18 cellular contexts compared by ENCODE assay signal in genomic region chr1:32032287-32032639, GRCh38. TPM values are rescaled to one million over a fixed set of nuclear protein-coding genes. Genes with fewer than 3 reads are reported as not detected.
DNase-seq lines count a peak whose midpoint lies in the region; ATAC-seq and TF ChIP-seq lines count a peak whose summit lies in the region.
"Had no signal": no experiment of that assay in that cellular context is flagged by ENCODE, and none has a peak within 500 bp of the region (broad histone marks: within the 10 kb centered on the region; RNA-seq: fewer than 3 reads in every experiment).

No MANE protein-coding gene starts in this region.

- WGBS in endodermal cell (ENCODE audit: insufficient coverage in 1 of 2, insufficient read length in 1 of 2), 2 experiments = 55 to 100% methylated on average over 2 of the region's 2 CpGs

- ATAC-seq in natural killer cell = no peak
- no peak for ATAC-seq in natural killer cell treated with Interleukin-12 subunit alpha and Interleukin-12 subunit beta and Interleukin-15 and Interleukin-18, amount 100 ng/mL, for 72 hours
- no peak for ATAC-seq in stimulated activated naive CD8-positive, alpha-beta T cell treated with anti-CD3 and anti-CD28 coated beads, Interleukin-15, Interleukin-2, amounts not matched to agents 100 U/mL and 50 U/mL, for 24 hours

- peaks cover 7% of the 10 kb centered on the region for H3K36me3 Mint-ChIP-seq in natural killer cell
- peaks cover 35% of the 10 kb centered on the region for H3K36me3 Mint-ChIP-seq in natural killer cell treated with Interleukin-12 subunit alpha and Interleukin-12 subunit beta and Interleukin-15 and Interleukin-18, amount 100 ng/mL, for 72 hours
- peaks cover 58% of the 10 kb centered on the region for H3K36me3 Mint-ChIP-seq in endodermal cell (ENCODE audit: low read depth)
- peaks cover 76% of the 10 kb centered on the region for H3K36me3 Mint-ChIP-seq in nephron progenitor cell (ENCODE audit: low read depth)

- no peak overlapping the region for H3K9ac ChIP-seq in endodermal cell (ENCODE audit: extremely low read depth, low read length, poor library complexity, severe bottlenecking)

- peak overlapping the region; percentile 5 to 66 for H3K27ac Mint-ChIP-seq in natural killer cell
- H3K27ac Mint-ChIP-seq in natural killer cell treated with Interleukin-12 subunit alpha and Interleukin-12 subunit beta and Interleukin-15 and Interleukin-18, amount 100 ng/mL, for 72 hours = no peak overlapping the region
- H3K27ac Mint-ChIP-seq in endodermal cell = peak overlapping the region; percentile 68
- H3K27ac Mint-ChIP-seq in nephron progenitor cell = peak overlapping the region; percentile 10
- H3K27ac Mint-ChIP-seq: activated B cell treated with CpG ODN at 0.5 μM for 24 hours; activated naive CD8-positive, alpha-beta T cell treated with anti-CD3 and anti-CD28 coated beads, Interleukin-2, amount 10 ng/mL, durations not matched to agents 7 days and 5 days had no signal

- H3K4me1 ChIP-seq in endodermal cell (ENCODE audit: control insufficient read depth, insufficient read depth, low read length) = peaks cover 9% of the 10 kb centered on the region

- H3K27me3 Mint-ChIP-seq in natural killer cell (ENCODE audit: low read depth in 2 of 2) (no peaks in the 10 kb centered on the region), endodermal cell (ENCODE audit: insufficient read depth) (no peaks in the 10 kb centered on the region), nephron progenitor cell (ENCODE audit: low read depth, poor library complexity) (no peaks in the 10 kb centered on the region)
- H3K27me3 Mint-ChIP-seq in natural killer cell treated with Interleukin-12 subunit alpha and Interleukin-12 subunit beta and Interleukin-15 and Interleukin-18, amount 100 ng/mL, for 72 hours = no peaks in the 10 kb centered on the region
- H3K27me3 Mint-ChIP-seq: activated B cell treated with CpG ODN at 0.5 μM for 24 hours; activated naive CD8-positive, alpha-beta T cell treated with anti-CD3 and anti-CD28 coated beads, Interleukin-2, amount 10 ng/mL, durations not matched to agents 7 days and 5 days had no signal

- H3K27ac ChIP-seq in endodermal cell (ENCODE audit: low read depth, low read length) = no peak overlapping the region
- H3K27ac ChIP-seq: PC-9 had no signal

- peaks cover 80% of the 10 kb centered on the region for H3K36me3 ChIP-seq in endodermal cell (ENCODE audit: control insufficient read depth, insufficient read depth, low read length)

- H3K27me3 ChIP-seq in endodermal cell (ENCODE audit: control insufficient read depth, insufficient read depth, low read length, poor library complexity, severe bottlenecking) = no peaks in the 10 kb centered on the region

- H3K4me3 Mint-ChIP-seq in natural killer cell = no peak overlapping the region
- no peak overlapping the region for H3K4me3 Mint-ChIP-seq in natural killer cell treated with Interleukin-12 subunit alpha and Interleukin-12 subunit beta and Interleukin-15 and Interleukin-18, amount 100 ng/mL, for 72 hours
- H3K4me3 Mint-ChIP-seq in endodermal cell = peak overlapping the region; percentile 12
- no peak overlapping the region for H3K4me3 Mint-ChIP-seq in nephron progenitor cell
- H3K4me3 Mint-ChIP-seq: activated B cell treated with CpG ODN at 0.5 μM for 24 hours; activated naive CD8-positive, alpha-beta T cell treated with anti-CD3 and anti-CD28 coated beads, Interleukin-2, amount 10 ng/mL, durations not matched to agents 7 days and 5 days had no signal

- H3K4me1 Mint-ChIP-seq in natural killer cell = peaks cover 58 to 59% of the 10 kb centered on the region in 2 donors
- H3K4me1 Mint-ChIP-seq in natural killer cell treated with Interleukin-12 subunit alpha and Interleukin-12 subunit beta and Interleukin-15 and Interleukin-18, amount 100 ng/mL, for 72 hours (ENCODE audit: low read depth in 2 of 2) = peaks cover 38 to 41% of the 10 kb centered on the region in 2 donors
- H3K4me1 Mint-ChIP-seq in endodermal cell = peaks cover 21% of the 10 kb centered on the region
- no peaks in the 10 kb centered on the region for H3K4me1 Mint-ChIP-seq in nephron progenitor cell

- peak overlapping the region; percentile 0 for H3K4me3 ChIP-seq in endodermal cell (ENCODE audit: low read length)
- H3K4me3 ChIP-seq: PC-9 had no signal

- intact Hi-C loops in natural killer cell (cut with micrococcal nuclease) = no loop called here

- no peaks in the 10 kb centered on the region for H3K9me3 ChIP-seq in endodermal cell (ENCODE audit: control insufficient read depth, low read length)

- TF ChIP-seq CTCF in natural killer cell (IDR thresholded peaks at IDR 0.05) (no peak), endodermal cell (conservative IDR thresholded peaks at IDR 0.05) (no peak), nephron progenitor cell (IDR thresholded peaks at IDR 0.05) (no peak), GM10266 (IDR thresholded peaks at IDR 0.05; ENCODE audit: control insufficient read depth, insufficient read depth, low read depth, missing control alignments) (no peak)

- H3K9me3 Mint-ChIP-seq in natural killer cell (no peaks in the 10 kb centered on the region), endodermal cell (no peaks in the 10 kb centered on the region), nephron progenitor cell (no peaks in the 10 kb centered on the region)
- no peaks in the 10 kb centered on the region for H3K9me3 Mint-ChIP-seq in natural killer cell treated with Interleukin-12 subunit alpha and Interleukin-12 subunit beta and Interleukin-15 and Interleukin-18, amount 100 ng/mL, for 72 hours
- H3K9me3 Mint-ChIP-seq: activated B cell treated with CpG ODN at 0.5 μM for 24 hours; activated naive CD8-positive, alpha-beta T cell treated with anti-CD3 and anti-CD28 coated beads, Interleukin-2, amount 10 ng/mL, durations not matched to agents 7 days and 5 days had no signal

- DNase-seq in natural killer cell (no peak), endodermal cell (no peak), nephron progenitor cell (no peak), NCI-H2107 treated with DMSO at 0.1 percent for 48 hours (lab: John Stamatoyannopoulos, UW; ENCODE audit: unreplicated experiment) (no peak), D341Med (ENCODE audit: low spot score) (no peak), GM10266 (ENCODE audit: extremely low spot score) (no peak)
- no peak for DNase-seq in natural killer cell treated with Interleukin-12 subunit alpha and Interleukin-12 subunit beta and Interleukin-15 and Interleukin-18, amount 100 ng/mL, for 72 hours (ENCODE audit: low spot score)
- DNase-seq in stimulated activated naive CD8-positive, alpha-beta T cell treated with anti-CD3 and anti-CD28 coated beads, Interleukin-15, Interleukin-2, amounts not matched to agents 100 U/mL and 50 U/mL, for 24 hours = no peak
- DNase-seq: activated B cell treated with CpG ODN at 0.5 μM for 24 hours; activated naive CD8-positive, alpha-beta T cell treated with anti-CD3 and anti-CD28 coated beads, Interleukin-2, amount 10 ng/mL, durations not matched to agents 7 days and 5 days; DMS 273 treated with DMSO at 0.1 percent for 48 hours; head of caudate nucleus; islet precursor cell; midbrain; NCI-H187 treated with DMSO at 0.1 percent for 48 hours; NCI-H510A treated with DMSO at 0.1 percent for 48 hours; posterior cingulate gyrus had no signal

RNA-seq across cellular contexts. Expression of gene KHDRBS1, which starts 18.6 kb away (rescaled TPM):
- total RNA-seq in natural killer cell = 100 to 1,000 TPM; 107 to 112 (median 109) TPM
- 100 to 1,000 TPM; 156 TPM for total RNA-seq in natural killer cell treated with Interleukin-12 subunit alpha and Interleukin-12 subunit beta and Interleukin-15 and Interleukin-18, amount 100 ng/mL, for 72 hours
- 100 to 1,000 TPM; 201 to 235 TPM for total RNA-seq in endodermal cell
- 307 TPM for polyA plus RNA-seq in endodermal cell (2013, experiment 1 of 2)
- 280 TPM for polyA plus RNA-seq in endodermal cell (2013, experiment 2 of 2)

RNA-seq across cellular contexts. Expression of gene TMEM39B, which starts 40.5 kb away (rescaled TPM):
- total RNA-seq in natural killer cell (10 to 100 TPM; 13.3 to 17.1 (median 15.8) TPM), endodermal cell (10 to 100 TPM; 11.0 to 20.3 TPM)
- 10 to 100 TPM; 20.5 to 26.9 TPM for total RNA-seq in natural killer cell treated with Interleukin-12 subunit alpha and Interleukin-12 subunit beta and Interleukin-15 and Interleukin-18, amount 100 ng/mL, for 72 hours
- 26.6 TPM for polyA plus RNA-seq in endodermal cell (2013, experiment 1 of 2)
- polyA plus RNA-seq in endodermal cell (2013, experiment 2 of 2) = 25.9 TPM

Comparison
In these comparisons a context has a peak if more than half of its experiments do, and no peak if none do; other contexts are left out.
1. H3K27ac Mint-ChIP-seq: peak in natural killer cell (2 of 2), endodermal cell (single experiment) and nephron progenitor cell (single experiment); none in natural killer cell treated with Interleukin-12 subunit alpha and Interleukin-12 subunit beta and Interleukin-15 and Interleukin-18, amount 100 ng/mL, for 72 hours (0 of 2).